9 cellular contexts compared by ENCODE assay signal in genomic region chr17:32551186-32551955, GRCh38.
DNase-seq lines count a peak whose midpoint lies in the region; ATAC-seq, FAIRE-seq and TF ChIP-seq lines count a peak whose summit lies in the region.
"Had no signal": no experiment of that assay in that cellular context is flagged by ENCODE, and none has a peak within 500 bp of the region (broad histone marks: within the 10 kb centered on the region; RNA-seq: fewer than 3 reads in every experiment).

No MANE protein-coding gene starts in this region.

- H3K27ac ChIP-seq in IMR-90 (ENCODE audit: insufficient read depth, low read length) (no peak overlapping the region), GM12878 (ENCODE audit: control insufficient read depth, insufficient read depth) (peak overlapping the region; percentile 38)

- no CpG with 5 or more reads among the region's 8 CpGs for WGBS in IMR-90 (ENCODE audit: extremely low coverage in 2 of 2, insufficient read length in 1 of 2), 2 experiments
- WGBS in GM12878 (ENCODE audit: insufficient coverage, insufficient replicate concordance, low lambda C conversion rate, missing lambda C conversion rate): 63% methylated on average over 8 of the region's 8 CpGs

- no peak overlapping the region for H2BK15ac ChIP-seq in IMR-90 (ENCODE audit: low read depth, low read length)

- H4K20me1 ChIP-seq in IMR-90 (ENCODE audit: insufficient read depth, low read length) (no peaks in the 10 kb centered on the region), GM12878 (ENCODE audit: control insufficient read depth, insufficient read depth) (no peaks in the 10 kb centered on the region)

- no peak for TF ChIP-seq CTCF in IMR-90 (conservative IDR thresholded peaks at IDR 0.05; ENCODE audit: low read depth, low read length)
- TF ChIP-seq CTCF in GM12878 (IDR thresholded peaks at IDR 0.05 in 2 of 3, conservative IDR thresholded peaks at IDR 0.05 in 1 of 3; ENCODE audit: control insufficient read depth in 2 of 3, extremely low read depth in 1 of 3, insufficient read depth in 1 of 3, low read depth in 3 of 3, low read length in 3 of 3): no peak
- no peak for TF ChIP-seq CTCF in WTC11 (IDR thresholded peaks at IDR 0.05)

- H3K9me3 ChIP-seq in IMR-90 (ENCODE audit: control insufficient read depth, insufficient read depth, low read length): no peaks in the 10 kb centered on the region
- H3K9me3 ChIP-seq in GM12878 (replicated peaks; ENCODE audit: control insufficient read depth, insufficient read depth, low read length): no peaks in the 10 kb centered on the region
- H3K9me3 ChIP-seq: Peyer's patch had no signal

- no peak overlapping the region for H2BK5ac ChIP-seq in IMR-90 (ENCODE audit: low read depth, low read length, poor library complexity, severe bottlenecking)

- H3K27me3 Mint-ChIP-seq in activated T-cell treated with anti-CD3 and anti-CD28 coated beads, Interleukin-2, amount 50 U/mL, for 4 hours (ENCODE audit: low read depth): no peaks in the 10 kb centered on the region
- H3K27me3 Mint-ChIP-seq in stimulated activated naive CD8-positive, alpha-beta T cell treated with anti-CD3 and anti-CD28 coated beads, Interleukin-15, Interleukin-2, amounts not matched to agents 100 ng/mL and 50 ng/mL, for 24 hours: no peaks in the 10 kb centered on the region
- H3K27me3 Mint-ChIP-seq in WTC11 (ENCODE audit: low read depth): no peaks in the 10 kb centered on the region

- no peak overlapping the region for H4K91ac ChIP-seq in IMR-90 (ENCODE audit: insufficient read depth, low read depth, low read length)

- H3K4me2 ChIP-seq in IMR-90 (ENCODE audit: low read depth, low read length): no peak overlapping the region
- H3K4me2 ChIP-seq in GM12878 (ENCODE audit: control insufficient read depth, insufficient read depth): peak overlapping the region; percentile 56

- peaks cover 41% of the 10 kb centered on the region for H3K4me1 Mint-ChIP-seq in activated T-cell treated with anti-CD3 and anti-CD28 coated beads, Interleukin-2, amount 50 U/mL, for 4 hours (ENCODE audit: low read depth)
- H3K4me1 Mint-ChIP-seq in stimulated activated naive CD8-positive, alpha-beta T cell treated with anti-CD3 and anti-CD28 coated beads, Interleukin-15, Interleukin-2, amounts not matched to agents 100 ng/mL and 50 ng/mL, for 24 hours (ENCODE audit: low read depth): peaks cover 48% of the 10 kb centered on the region
- H3K4me1 Mint-ChIP-seq in WTC11: peaks cover 33% of the 10 kb centered on the region

- DNase-seq in activated T-cell treated with anti-CD3 and anti-CD28 coated beads, Interleukin-2, amount 50 U/mL, for 4 hours: no peak
- no peak for DNase-seq in activated T-cell treated with anti-CD3 and anti-CD28 coated beads, Interleukin-2, amount 50 U/mL, for 1 hour
- DNase-seq in IMR-90: peak; percentile 50
- peak; percentile 71 for DNase-seq in GM12878 (ENCODE audit: low read depth, low spot score)
- no peak for DNase-seq in left ventricle myocardium superior
- no peak for DNase-seq in UCSD-AML1 (lab: John Stamatoyannopoulos, UW; ENCODE audit: unreplicated experiment)
- DNase-seq in WTC11 (ENCODE audit: low spot score): no peak
- DNase-seq: Peyer's patch had no signal

- H3K9ac ChIP-seq in IMR-90 (ENCODE audit: low read depth, low read length) (no peak overlapping the region), GM12878 (ENCODE audit: control insufficient read depth, insufficient read depth, low read length) (no peak overlapping the region)

- no peaks in the 10 kb centered on the region for H3K9me3 Mint-ChIP-seq in activated T-cell treated with anti-CD3 and anti-CD28 coated beads, Interleukin-2, amount 50 U/mL, for 4 hours
- no peaks in the 10 kb centered on the region for H3K9me3 Mint-ChIP-seq in stimulated activated naive CD8-positive, alpha-beta T cell treated with anti-CD3 and anti-CD28 coated beads, Interleukin-15, Interleukin-2, amounts not matched to agents 100 ng/mL and 50 ng/mL, for 24 hours
- no peaks in the 10 kb centered on the region for H3K9me3 Mint-ChIP-seq in WTC11

- no peak for TF ChIP-seq RAD21 in IMR-90 (IDR thresholded peaks at IDR 0.05; ENCODE audit: low read length)
- TF ChIP-seq RAD21 in GM12878 (IDR thresholded peaks at IDR 0.05; ENCODE audit: insufficient read depth, low read depth, low read length): peak; percentile 27; the same call in 1 of the 2 replicates

- in situ Hi-C loops in IMR-90 (cut with MboI; ENCODE audit: low sequenced_read_pairs) (no loop called here), GM12878 (cut with MboI) (no loop called here)

- no peak overlapping the region for H2AFZ ChIP-seq in IMR-90 (replicated peaks; ENCODE audit: low read length, poor library complexity)
- H2AFZ ChIP-seq in GM12878 (ENCODE audit: control insufficient read depth, low read depth, low read length): no peak overlapping the region

- no peaks in the 10 kb centered on the region for H3K79me2 ChIP-seq in GM12878 (ENCODE audit: control insufficient read depth, insufficient read depth, low read length)

- no peak overlapping the region for H2AK5ac ChIP-seq in IMR-90 (ENCODE audit: low read depth, low read length)

- POLR2A ChIA-PET in IMR-90 (lab: Charles Lee; ENCODE audit: unreplicated experiment): no interaction called here
- POLR2A ChIA-PET in GM12878 (lab: Charles Lee): interaction anchor here (1.0 to 2.8 kb wide), 8 partner anchors 8 to 64 kb away, joined by 3 to 15 read pairs (median 5); partner anchors contain the start of gene CDK5R1
- POLR2A ChIA-PET in WTC11 (lab: Charles Lee): interaction anchor here (0.6 kb wide), 1 partner anchor 41 kb away, joined by 5 read pairs; no protein-coding TSS in a partner anchor

- no TSS peak for BruUV-seq in IMR-90 (replicated peaks; lab: Mats Ljungman, UMichigan)
- no TSS peak for BruUV-seq in GM12878 (replicated peaks; lab: Mats Ljungman, UMichigan)

- RAD21 ChIA-PET in GM12878 (lab: Charles Lee; ENCODE audit: unreplicated experiment): interaction anchor here (0.9 to 10.1 kb wide), 9 partner anchors 8 to 67 kb away, joined by 3 to 77 read pairs (median 4); no protein-coding TSS in a partner anchor

- no peak overlapping the region for H2BK120ac ChIP-seq in IMR-90 (ENCODE audit: low read depth, low read length)

- no peaks in the 10 kb centered on the region for H3K79me1 ChIP-seq in IMR-90 (ENCODE audit: low read depth in 1 of 2, low read length in 2 of 2)

- CTCF ChIA-PET in IMR-90 (lab: Yijun Ruan, JAX): interaction anchor here (0.7 kb wide), 1 partner anchor 228 kb away, joined by 3 read pairs; no protein-coding TSS in a partner anchor
- CTCF ChIA-PET in GM12878 (lab: Yijun Ruan, JAX): interaction anchor here (0.9 to 2.8 kb wide), 13 partner anchors 8 to 89 kb away, joined by 3 to 15 read pairs (median 3); no protein-coding TSS in a partner anchor
- CTCF ChIA-PET in WTC11 (lab: Charles Lee): no interaction called here

- H3K23ac ChIP-seq in IMR-90 (ENCODE audit: low read depth, low read length): no peak overlapping the region

- dilution Hi-C loops in IMR-90 (cut with HindIII; ENCODE audit: low sequenced_read_pairs, unreplicated experiment): no loop called here

- H3K56ac ChIP-seq in IMR-90 (ENCODE audit: extremely low read depth, insufficient read depth, low read length): no peak overlapping the region

- FAIRE-seq in GM12878 (lab: Jason Lieb, UNC): peak; percentile 95

- no peaks in the 10 kb centered on the region for H3K36me3 ChIP-seq in IMR-90 (ENCODE audit: control insufficient read depth, insufficient read depth, low read length)
- no peaks in the 10 kb centered on the region for H3K36me3 ChIP-seq in GM12878 (ENCODE audit: control insufficient read depth in 2 of 2, insufficient read depth in 2 of 2, low read length in 1 of 2)
- H3K36me3 ChIP-seq: Peyer's patch had no signal

- ATAC-seq in activated T-cell treated with anti-CD3 and anti-CD28 coated beads, Interleukin-2, amount 50 U/mL, for 4 hours: peak; percentile 93 to 95
- ATAC-seq in IMR-90 (ENCODE audit: low read depth) (no peak), GM12878 (peak; percentile 96), left ventricle myocardium superior (no peak), WTC11 (no peak)

- H3K4me3 Mint-ChIP-seq in activated T-cell treated with anti-CD3 and anti-CD28 coated beads, Interleukin-2, amount 50 U/mL, for 4 hours: no peak overlapping the region
- H3K4me3 Mint-ChIP-seq in stimulated activated naive CD8-positive, alpha-beta T cell treated with anti-CD3 and anti-CD28 coated beads, Interleukin-15, Interleukin-2, amounts not matched to agents 100 ng/mL and 50 ng/mL, for 24 hours: peak overlapping the region; percentile 49
- no peak overlapping the region for H3K4me3 Mint-ChIP-seq in WTC11

- SMC1A ChIA-PET in GM12878 (lab: Charles Lee; ENCODE audit: uncharacterized antibody, unreplicated experiment): interaction anchor here (0.7 to 10.2 kb wide), 12 partner anchors 8 to 69 kb away, joined by 3 to 101 read pairs (median 10); partner anchors contain the start of gene CDK5R1

- TF ChIP-seq EP300 in GM12878 (IDR thresholded peaks at IDR 0.05; ENCODE audit: borderline replicate concordance in 1 of 2, control insufficient read depth in 1 of 2, low read depth in 2 of 2, low read length in 2 of 2): peak in 1 of 2 experiments; percentile 48; a peak in 2 of 4 replicates

- no peak overlapping the region for H2AK9ac ChIP-seq in IMR-90 (replicated peaks; ENCODE audit: low read depth, low read length, poor library complexity)

- H3K36me3 Mint-ChIP-seq in activated T-cell treated with anti-CD3 and anti-CD28 coated beads, Interleukin-2, amount 50 U/mL, for 4 hours (ENCODE audit: insufficient read depth): no peaks in the 10 kb centered on the region
- H3K36me3 Mint-ChIP-seq in stimulated activated naive CD8-positive, alpha-beta T cell treated with anti-CD3 and anti-CD28 coated beads, Interleukin-15, Interleukin-2, amounts not matched to agents 100 ng/mL and 50 ng/mL, for 24 hours (ENCODE audit: low read depth): no peaks in the 10 kb centered on the region
- H3K36me3 Mint-ChIP-seq in WTC11: no peaks in the 10 kb centered on the region

- H3K4me3 ChIP-seq in IMR-90 (ENCODE audit: insufficient read depth, low read depth, low read length) (no peak overlapping the region), GM12878 (no peak overlapping the region)
- H3K4me3 ChIP-seq: Peyer's patch had no signal

- H3K14ac ChIP-seq in IMR-90 (replicated peaks; ENCODE audit: low read depth, low read length): no peak overlapping the region

- H3K27me3 ChIP-seq in IMR-90 (ENCODE audit: control insufficient read depth, insufficient read depth, low read length) (peaks cover 2% of the 10 kb centered on the region; the same call in 1 of the 2 replicates), GM12878 (replicated peaks in 1 of 2; ENCODE audit: control insufficient read depth in 2 of 2, insufficient read depth in 2 of 2, low read length in 1 of 2) (no peaks in the 10 kb centered on the region)
- H3K27me3 ChIP-seq: Peyer's patch had no signal

- intact Hi-C loops in IMR-90 (cut with micrococcal nuclease) (no loop called here), GM12878 (cut with micrococcal nuclease; ENCODE audit: unreplicated experiment) (no loop called here), left ventricle myocardium superior (cut with micrococcal nuclease) (no loop called here)

- no peaks in the 10 kb centered on the region for H3K4me1 ChIP-seq in IMR-90 (ENCODE audit: control insufficient read depth, insufficient read depth, low read length)
- H3K4me1 ChIP-seq in GM12878 (ENCODE audit: control insufficient read depth, insufficient read depth, low read length): peaks cover 24% of the 10 kb centered on the region
- H3K4me1 ChIP-seq: Peyer's patch had no signal

- TF ChIP-seq POLR2A in IMR-90 (IDR thresholded peaks at IDR 0.05; ENCODE audit: low read depth, low read length): no peak
- no peak for TF ChIP-seq POLR2A in GM12878 (IDR thresholded peaks at IDR 0.05; ENCODE audit: low read depth, low read length)

- peak overlapping the region; percentile 88 for H3K27ac Mint-ChIP-seq in stimulated activated naive CD8-positive, alpha-beta T cell treated with anti-CD3 and anti-CD28 coated beads, Interleukin-15, Interleukin-2, amounts not matched to agents 100 ng/mL and 50 ng/mL, for 24 hours
- no peak overlapping the region for H3K27ac Mint-ChIP-seq in WTC11

- H4K5ac ChIP-seq in IMR-90 (ENCODE audit: low read depth, low read length): no peak overlapping the region

- no peak overlapping the region for H3K4ac ChIP-seq in IMR-90 (ENCODE audit: low read depth, low read length)

- H3K18ac ChIP-seq in IMR-90 (ENCODE audit: low read depth, low read length): no peak overlapping the region

- H2BK20ac ChIP-seq in IMR-90 (ENCODE audit: low read depth, low read length): no peak overlapping the region

- H3K9me1 ChIP-seq in IMR-90 (ENCODE audit: insufficient read depth, low read length): no peaks in the 10 kb centered on the region

- H4K8ac ChIP-seq in IMR-90 (ENCODE audit: low read depth in 2 of 2, low read length in 2 of 2): no peak overlapping the region

Comparison
In these comparisons a context has a peak if more than half of its experiments do, and no peak if none do; other contexts are left out.
1. ATAC-seq: peak in activated T-cell treated with anti-CD3 and anti-CD28 coated beads, Interleukin-2, amount 50 U/mL, for 4 hours (2 of 2) and GM12878 (single experiment); none in IMR-90 (single experiment), left ventricle myocardium superior (single experiment) and WTC11 (single experiment).
2. DNase-seq: peak in IMR-90 (single experiment) and GM12878 (single experiment); none in activated T-cell treated with anti-CD3 and anti-CD28 coated beads, Interleukin-2, amount 50 U/mL, for 4 hours (single experiment), activated T-cell treated with anti-CD3 and anti-CD28 coated beads, Interleukin-2, amount 50 U/mL, for 1 hour (single experiment), left ventricle myocardium superior (single experiment), UCSD-AML1 (single experiment) and WTC11 (single experiment).